ENCODE assay signal across 17 cellular contexts in the genomic region with DNA sequence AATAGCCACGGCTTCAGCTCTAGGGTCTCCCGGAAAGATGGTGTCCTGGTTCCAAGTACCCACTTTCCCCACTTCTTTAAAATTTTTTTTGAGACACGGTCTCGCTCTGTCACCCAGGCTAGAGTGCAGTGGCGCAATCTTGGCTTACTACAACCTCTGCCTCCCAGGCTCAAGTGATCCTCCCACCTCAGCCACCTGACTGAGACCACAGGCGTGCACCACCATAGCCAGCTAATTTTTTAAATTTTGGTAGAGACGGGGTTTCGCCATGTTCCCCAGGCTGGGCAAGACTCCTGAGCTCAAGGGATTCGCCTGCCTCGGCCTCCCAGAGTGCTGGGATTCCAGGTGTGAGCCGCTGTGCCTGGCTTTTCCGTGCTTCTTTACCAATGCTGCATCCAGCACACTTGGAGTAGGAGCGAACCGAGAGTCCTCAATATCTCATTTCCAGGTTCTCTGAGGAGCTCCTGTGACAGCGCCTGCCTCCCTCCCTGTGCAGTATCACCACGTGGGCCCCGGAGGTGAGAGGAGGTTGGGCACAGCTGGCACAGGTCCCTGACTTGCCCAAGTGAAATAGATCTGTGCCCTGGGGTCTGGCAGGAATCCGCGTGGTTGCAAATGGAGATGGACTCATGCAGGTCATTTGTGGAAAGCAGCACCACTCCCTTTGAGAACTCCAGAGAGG. TPM values are rescaled to one million over a fixed set of nuclear protein-coding genes. Genes with fewer than 3 reads are reported as not detected.
DNase-seq lines count a peak whose midpoint lies in the region; ATAC-seq, FAIRE-seq and TF ChIP-seq lines count a peak whose summit lies in the region.
"Had no signal": no experiment of that assay in that cellular context is flagged by ENCODE, and none has a peak within 500 bp of the region (broad histone marks: within the 10 kb centered on the region; RNA-seq: fewer than 3 reads in every experiment).

No MANE protein-coding gene starts in this region.

- H3K4me2 ChIP-seq in keratinocyte (ENCODE audit: control insufficient read depth, extremely low read depth, insufficient read depth, low read depth, low read length) (peak overlapping the region; percentile 2), smooth muscle cell (no peak overlapping the region), GM23248 (ENCODE audit: unreplicated experiment) (no peak overlapping the region)

- no peak for ATAC-seq in RWPE2 (ENCODE audit: low read depth)
- ATAC-seq in GM21447 (IDR thresholded peaks at IDR 0.05; ENCODE audit: unreplicated experiment) = no peak

- H4K20me1 ChIP-seq in keratinocyte (ENCODE audit: control insufficient read depth, extremely low read depth, insufficient read depth, low read length) (peaks cover 7% of the 10 kb centered on the region), smooth muscle cell (ENCODE audit: low read depth) (peaks cover 13% of the 10 kb centered on the region), GM23248 (ENCODE audit: insufficient read depth) (no peaks in the 10 kb centered on the region)

- FAIRE-seq in keratinocyte (lab: Jason Lieb, UNC) = no peak
- FAIRE-seq: frontal cortex, H54 had no signal

- H3K9me3 ChIP-seq in RWPE2 (ENCODE audit: severe bottlenecking) = no peaks in the 10 kb centered on the region
- H3K9me3 ChIP-seq in keratinocyte (ENCODE audit: control insufficient read depth, low read depth, low read length) = no peaks in the 10 kb centered on the region
- no peaks in the 10 kb centered on the region for H3K9me3 ChIP-seq in smooth muscle cell (replicated peaks; ENCODE audit: low read depth)
- no peaks in the 10 kb centered on the region for H3K9me3 ChIP-seq in GM23248 (ENCODE audit: low read depth)
- H3K9me3 ChIP-seq: tibial artery had no signal

- H3K9me1 ChIP-seq in keratinocyte (ENCODE audit: control insufficient read depth, extremely low read depth, insufficient read depth, low read length) = peaks cover 9% of the 10 kb centered on the region

- in situ Hi-C loops in GM23248 (cut with MboI) = no loop called here

- WGBS in smooth muscle cell (ENCODE audit: low lambda C conversion rate) = 86% methylated on average over 19 of the region's 19 CpGs
- WGBS in GM23248 (ENCODE audit: low coverage in 1 of 2, low lambda C conversion rate in 2 of 2, missing lambda C conversion rate in 2 of 2), 2 experiments = 93% methylated on average over 19 of the region's 19 CpGs

- H3K36me3 ChIP-seq in RWPE2 (ENCODE audit: low read depth) (peaks cover 100% of the 10 kb centered on the region), keratinocyte (ENCODE audit: control insufficient read depth in 2 of 2, extremely low read depth in 1 of 2, insufficient read depth in 2 of 2, low read length in 2 of 2) (peaks cover 62 to 67% of the 10 kb centered on the region in 2 experiments), smooth muscle cell (ENCODE audit: low read depth) (no peaks in the 10 kb centered on the region), GM23248 (ENCODE audit: low read depth) (peaks cover 17% of the 10 kb centered on the region)

- H3K9me2 ChIP-seq in GM23248 (ENCODE audit: insufficient read depth) = no peaks in the 10 kb centered on the region

- TF ChIP-seq CTCF in RWPE2 (IDR thresholded peaks at IDR 0.05; ENCODE audit: poor library complexity, severe bottlenecking) (no peak), keratinocyte (optimal IDR thresholded peaks at IDR 0.05 in 1 of 3, IDR thresholded peaks at IDR 0.05 in 1 of 3, conservative IDR thresholded peaks at IDR 0.05 in 1 of 3; ENCODE audit: extremely low read depth in 1 of 3, insufficient read depth in 2 of 3, low read length in 3 of 3) (no peak), smooth muscle cell (IDR thresholded peaks at IDR 0.05; ENCODE audit: borderline replicate concordance, insufficient read depth, poor library complexity, severe bottlenecking) (no peak)

- H3K27me3 ChIP-seq in RWPE2 (ENCODE audit: insufficient read depth, poor library complexity, severe bottlenecking) (no peaks in the 10 kb centered on the region), keratinocyte (ENCODE audit: control insufficient read depth, extremely low read depth, insufficient read depth, low read length) (no peaks in the 10 kb centered on the region), smooth muscle cell (ENCODE audit: low read depth) (no peaks in the 10 kb centered on the region), GM23248 (replicated peaks; ENCODE audit: insufficient read depth) (no peaks in the 10 kb centered on the region)
- H3K27me3 ChIP-seq: tibial artery had no signal

- H2AFZ ChIP-seq in keratinocyte (ENCODE audit: control insufficient read depth, low read length) (no peak overlapping the region), smooth muscle cell (ENCODE audit: low read depth) (no peak overlapping the region), GM23248 (no peak overlapping the region)

- peaks cover 36% of the 10 kb centered on the region for H3K4me1 ChIP-seq in RWPE2 (ENCODE audit: insufficient read depth, poor library complexity, severe bottlenecking)
- H3K4me1 ChIP-seq in keratinocyte (ENCODE audit: control insufficient read depth, extremely low read depth, insufficient read depth, low read length) = peaks cover 57% of the 10 kb centered on the region
- H3K4me1 ChIP-seq in smooth muscle cell (ENCODE audit: low read depth) = no peaks in the 10 kb centered on the region
- 0 out of 2 replicates have a peak, but pooled peaks cover 3% of the 10 kb centered on the region for H3K4me1 ChIP-seq in GM23248 (ENCODE audit: insufficient read depth)
- H3K4me1 ChIP-seq: tibial artery had no signal

- H3K79me2 ChIP-seq in keratinocyte (ENCODE audit: control insufficient read depth, insufficient read depth, low read length) (peaks cover 69% of the 10 kb centered on the region), smooth muscle cell (ENCODE audit: low read depth) (no peaks in the 10 kb centered on the region), GM23248 (ENCODE audit: insufficient read depth) (no peaks in the 10 kb centered on the region)

- dilution Hi-C loops in keratinocyte (cut with MboI; ENCODE audit: extremely low pct_ligation_motif_present, low sequenced_read_pairs) = no loop called here

- peak overlapping the region; percentile 10 for H3K9ac ChIP-seq in keratinocyte (ENCODE audit: control insufficient read depth, extremely low read depth, insufficient read depth, low read length)
- H3K9ac ChIP-seq in smooth muscle cell (ENCODE audit: low read depth) = no peak overlapping the region
- H3K9ac ChIP-seq in GM23248 = no peak overlapping the region

- H3F3A ChIP-seq in smooth muscle cell (ENCODE audit: low read depth) (no peaks in the 10 kb centered on the region), GM23248 (ENCODE audit: insufficient read depth) (no peaks in the 10 kb centered on the region)

- H3K27ac ChIP-seq in RWPE2 (ENCODE audit: poor library complexity, severe bottlenecking) = peak overlapping the region; percentile 92
- H3K27ac ChIP-seq in keratinocyte (ENCODE audit: control insufficient read depth, insufficient read depth, low read length) = peak overlapping the region; percentile 21
- peak overlapping the region; percentile 17 for H3K27ac ChIP-seq in smooth muscle cell (ENCODE audit: low read depth)
- no peak overlapping the region for H3K27ac ChIP-seq in GM23248
- H3K27ac ChIP-seq: tibial artery had no signal

- DNase-seq in activated CD8-positive, alpha-beta memory T cell treated with anti-CD3 and anti-CD28 coated beads, Interleukin-2, amount 50 U/mL, for 48 hours = peak; percentile 48
- no peak for DNase-seq in activated CD8-positive, alpha-beta memory T cell treated with anti-CD3 and anti-CD28 coated beads, Interleukin-2, amount 50 U/mL, for 4 hours
- no peak for DNase-seq in RWPE2 (ENCODE audit: low spot score)
- DNase-seq in keratinocyte (ENCODE audit: low read depth, low spot score) = no peak
- DNase-seq in smooth muscle cell (lab: John Stamatoyannopoulos, UW; ENCODE audit: unreplicated experiment) = no peak
- no peak for DNase-seq in GM23248
- DNase-seq in occipital lobe (lab: John Stamatoyannopoulos, UW) = no peak
- DNase-seq: ACHN, amygdala, dorsolateral prefrontal cortex, NCI-H1105 treated with DMSO at 0.1 percent for 48 hours, NCI-H510A treated with DMSO at 0.1 percent for 48 hours, RPMI8226 had no signal

- no peak overlapping the region for H3K4me3 ChIP-seq in RWPE2 (ENCODE audit: severe bottlenecking)
- H3K4me3 ChIP-seq in keratinocyte (ENCODE audit: control insufficient read depth in 2 of 3, extremely low read depth in 1 of 3, insufficient read depth in 2 of 3, low read depth in 1 of 3, low read length in 3 of 3) = no peak overlapping the region
- H3K4me3 ChIP-seq in smooth muscle cell = no peak overlapping the region
- H3K4me3 ChIP-seq in GM23248 = no peak overlapping the region
- H3K4me3 ChIP-seq: dorsolateral prefrontal cortex, tibial artery had no signal

RNA-seq across cellular contexts. Expression of a gene that starts 37.3 kb away (rescaled TPM):
- polyA plus RNA-seq in keratinocyte = 261 to 315 TPM (median 277 TPM) in 3 replicates
- polyA plus RNA-seq in keratinocyte (2011; ENCODE audit: low read depth) = 132 TPM
- 255 and 263 TPM in 2 replicates for polyA plus RNA-seq in keratinocyte (2011; cell fraction: cytosol; rRNA removed)
- polyA plus RNA-seq in keratinocyte (2011; cell fraction: nucleus; rRNA removed) = 396 and 431 TPM in 2 replicates
- polyA plus RNA-seq in keratinocyte (2012; ENCODE audit: low replicate concordance) = 252 and 297 TPM in 2 replicates
- 201 to 226 TPM (median 219 TPM) in 3 replicates for polyA minus RNA-seq in keratinocyte
- polyA minus RNA-seq in keratinocyte (2011; cell fraction: cytosol; rRNA and poly(A)+ RNA removed) = 188 TPM
- 136 and 235 TPM in 2 replicates for polyA minus RNA-seq in keratinocyte (2011; cell fraction: nucleus; rRNA and poly(A)+ RNA removed)
- 98.4 and 113 TPM in 2 replicates for total RNA-seq in smooth muscle cell
- 55.0 and 190 TPM in 2 replicates for polyA plus RNA-seq in smooth muscle cell
- 52.4 and 59.4 TPM in 2 replicates for total RNA-seq in GM23248 (2014; rRNA removed; shearing (Covaris generic))
- polyA plus RNA-seq in GM23248 (2016; fragmentation: Nextera tagmentation; extraction: Ambion mirVana) = 65.2 and 66.8 TPM in 2 replicates
- 162 TPM for total RNA-seq in occipital lobe
